Comparison of ENCODE assay signal across 34 cellular contexts in genomic region chr2:42516418-42516817, GRCh38. TPM values are rescaled to one million over a fixed set of nuclear protein-coding genes. Genes with fewer than 3 reads are reported as not detected.
"Had no signal": no experiment of that assay in that cellular context is flagged by ENCODE, and none has a peak within 500 bp of the region (broad histone marks: within the 10 kb centered on the region; RNA-seq: fewer than 3 reads in every experiment).

No MANE protein-coding gene starts in this region.

- ATAC-seq: activated CD4-positive, CD25-positive, alpha-beta regulatory T cell treated with anti-CD3 and anti-CD28 coated beads, Interleukin-2, amount 50 U/mL, for 24 hours; activated CD8-positive, alpha-beta T cell treated with anti-CD3 and anti-CD28 coated beads for 36 hours; activated T-cell treated with anti-CD3 and anti-CD28 coated beads, Interleukin-2, amount 50 U/mL, for 4 hours; activated T-helper 17 cell treated with anti-CD3 and anti-CD28 coated beads, Interleukin-2, amount 50 U/mL, for 72 hours; effector memory CD8-positive, alpha-beta T cell; foreskin keratinocyte; gastrocnemius medialis; T-helper 17 cell had no signal

- H3K4me1 Mint-ChIP-seq: activated T-helper 17 cell treated with anti-CD3 and anti-CD28 coated beads, Interleukin-2, amount 50 U/mL, for 72 hours; central memory CD8-positive, alpha-beta T cell; T-helper 17 cell had no signal

- H3K9me3 Mint-ChIP-seq: activated B cell treated with CpG ODN at 0.5 μM for 24 hours; activated CD8-positive, alpha-beta T cell treated with anti-CD3 and anti-CD28 coated beads for 36 hours; activated T-cell treated with anti-CD3 and anti-CD28 coated beads, Interleukin-2, amount 50 U/mL, for 4 hours; activated T-helper 17 cell treated with anti-CD3 and anti-CD28 coated beads, Interleukin-2, amount 50 U/mL, for 72 hours; central memory CD8-positive, alpha-beta T cell; dendritic cell treated with granulocyte-macrophage colony-stimulating factor and Interleukin-4, amounts not matched to agents 40 ng/mL and 50 ng/mL, for 4 days; effector memory CD8-positive, alpha-beta T cell; T-helper 2 cell treated with Interferon-gamma antibody and Interleukin-4, amounts not matched to agents 5 μg/mL and 100 μg/mL, for 36 hours had no signal

- H3K27me3 ChIP-seq: brain microvascular endothelial cell, esophagus muscularis mucosa, foreskin keratinocyte, gastrocnemius medialis had no signal

- H3K27ac Mint-ChIP-seq: activated B cell treated with CpG ODN at 0.5 μM for 24 hours; activated CD8-positive, alpha-beta T cell treated with anti-CD3 and anti-CD28 coated beads for 36 hours; activated naive CD8-positive, alpha-beta T cell; activated T-helper 17 cell treated with anti-CD3 and anti-CD28 coated beads, Interleukin-2, amount 50 U/mL, for 72 hours; dendritic cell treated with granulocyte-macrophage colony-stimulating factor and Interleukin-4, amounts not matched to agents 40 ng/mL and 50 ng/mL, for 4 days; effector memory CD8-positive, alpha-beta T cell; T-helper 17 cell; T-helper 2 cell treated with Interferon-gamma antibody and Interleukin-4, amounts not matched to agents 5 μg/mL and 100 μg/mL, for 36 hours had no signal

- H3K27ac ChIP-seq: brain microvascular endothelial cell, coronary artery, esophagus muscularis mucosa, foreskin keratinocyte, gastrocnemius medialis, WERI-Rb-1 had no signal

- H3K9me3 ChIP-seq: esophagus muscularis mucosa, gastrocnemius medialis had no signal

- H3K36me3 Mint-ChIP-seq: activated naive CD8-positive, alpha-beta T cell had no signal

- H3K4me1 ChIP-seq: esophagus muscularis mucosa, foreskin keratinocyte, gastrocnemius medialis had no signal

- H3K4me3 ChIP-seq: coronary artery, esophagus muscularis mucosa, gastrocnemius medialis had no signal

- H3K27me3 Mint-ChIP-seq: activated CD8-positive, alpha-beta T cell treated with anti-CD3 and anti-CD28 coated beads for 36 hours; activated naive CD8-positive, alpha-beta T cell; activated T-helper 17 cell treated with anti-CD3 and anti-CD28 coated beads, Interleukin-2, amount 50 U/mL, for 72 hours had no signal

- DNase-seq: activated B cell treated with CpG ODN at 0.5 μM for 24 hours; activated CD4-positive, alpha-beta T cell treated with anti-CD3 and anti-CD28 coated beads for 48 hours; activated CD4-positive, alpha-beta T cell treated with anti-CD3 and anti-CD28 coated beads, Interleukin-2, amount 50 U/mL, for 1 hour; activated CD4-positive, alpha-beta T cell treated with anti-CD3 and anti-CD28 coated beads, Interleukin-2, amount 50 U/mL, for 48 hours; activated CD8-positive, alpha-beta memory T cell treated with anti-CD3 and anti-CD28 coated beads for 24 hours; activated CD8-positive, alpha-beta T cell treated with anti-CD3 and anti-CD28 coated beads for 36 hours; activated effector memory CD4-positive, alpha-beta T cell treated with Interleukin-2 at 50 U/mL for 16 hours; activated gamma-delta T cell treated with Interleukin-2 at 50 U/mL for 16 hours; activated naive CD4-positive, alpha-beta T cell treated with anti-CD3 and anti-CD28 coated beads, Interleukin-2, amount 50 U/mL, for 16 hours; activated naive CD4-positive, alpha-beta T cell treated with Interleukin-2 at 50 U/mL for 16 hours; activated T-cell treated with anti-CD3 and anti-CD28 coated beads, Interleukin-2, amount 50 U/mL, for 4 hours; amniotic stem cell; anterior cingulate cortex; brain microvascular endothelial cell; effector CD4-positive, alpha-beta T cell; effector memory CD8-positive, alpha-beta T cell; erythroblast; foreskin keratinocyte; gastrocnemius medialis; glutamatergic neuron; T-helper 1 cell; T-helper 17 cell; T1000; WERI-Rb-1 had no signal

- H3K36me3 ChIP-seq: brain microvascular endothelial cell, esophagus muscularis mucosa, gastrocnemius medialis, WERI-Rb-1 had no signal

- H3K4me3 Mint-ChIP-seq: activated B cell treated with CpG ODN at 0.5 μM for 24 hours; activated CD8-positive, alpha-beta T cell treated with anti-CD3 and anti-CD28 coated beads for 36 hours; activated naive CD8-positive, alpha-beta T cell; activated T-cell treated with anti-CD3 and anti-CD28 coated beads, Interleukin-2, amount 50 U/mL, for 4 hours; activated T-helper 17 cell treated with anti-CD3 and anti-CD28 coated beads, Interleukin-2, amount 50 U/mL, for 72 hours; central memory CD8-positive, alpha-beta T cell; dendritic cell treated with granulocyte-macrophage colony-stimulating factor and Interleukin-4, amounts not matched to agents 40 ng/mL and 50 ng/mL, for 4 days; effector memory CD8-positive, alpha-beta T cell; T-helper 17 cell; T-helper 2 cell treated with Interferon-gamma antibody and Interleukin-4, amounts not matched to agents 5 μg/mL and 100 μg/mL, for 36 hours had no signal

RNA-seq across cellular contexts. Expression of gene KCNG3, which starts 22.6 kb away (rescaled TPM):
- total RNA-seq: activated B cell treated with CpG ODN at 0.5 μM for 24 hours; activated T-helper 17 cell treated with anti-CD3 and anti-CD28 coated beads, Interleukin-2, amount 50 U/mL, for 72 hours; bronchial epithelial cell; cardiac septum; foreskin keratinocyte; T-helper 17 cell had no signal
